In the genomic region with DNA sequence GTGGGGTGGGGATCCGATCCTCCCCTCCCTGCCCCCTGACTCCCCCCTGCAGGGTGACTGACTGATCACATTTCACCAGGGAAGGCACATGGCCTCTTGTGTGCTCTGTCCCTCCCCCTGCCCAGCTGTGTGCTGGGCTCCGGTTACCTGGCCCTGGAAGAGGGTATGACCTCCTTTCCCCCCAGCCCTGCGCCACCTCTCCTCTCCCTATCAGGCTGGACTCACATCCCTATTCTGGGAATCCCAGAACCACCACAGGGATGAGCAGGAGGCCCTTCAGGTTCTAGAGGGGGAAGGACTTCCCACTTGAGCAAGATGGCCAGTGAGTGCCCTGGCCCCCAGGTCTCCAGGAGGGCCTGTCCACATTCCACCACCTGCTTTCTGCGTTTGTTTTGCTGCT, we compare ENCODE assay signal across 2 cellular contexts.
A peak's percentile ranks its signal among the peaks of the same experiment; 100 is the strongest.
TF ChIP-seq lines count a peak whose summit lies in the region.

No MANE protein-coding gene starts in this region.

TF ChIP-seq in HEK293, 187 proteins besides CTCF, POLR2A, EP300 and RAD21:
- TF ChIP-seq, protein P1, sequence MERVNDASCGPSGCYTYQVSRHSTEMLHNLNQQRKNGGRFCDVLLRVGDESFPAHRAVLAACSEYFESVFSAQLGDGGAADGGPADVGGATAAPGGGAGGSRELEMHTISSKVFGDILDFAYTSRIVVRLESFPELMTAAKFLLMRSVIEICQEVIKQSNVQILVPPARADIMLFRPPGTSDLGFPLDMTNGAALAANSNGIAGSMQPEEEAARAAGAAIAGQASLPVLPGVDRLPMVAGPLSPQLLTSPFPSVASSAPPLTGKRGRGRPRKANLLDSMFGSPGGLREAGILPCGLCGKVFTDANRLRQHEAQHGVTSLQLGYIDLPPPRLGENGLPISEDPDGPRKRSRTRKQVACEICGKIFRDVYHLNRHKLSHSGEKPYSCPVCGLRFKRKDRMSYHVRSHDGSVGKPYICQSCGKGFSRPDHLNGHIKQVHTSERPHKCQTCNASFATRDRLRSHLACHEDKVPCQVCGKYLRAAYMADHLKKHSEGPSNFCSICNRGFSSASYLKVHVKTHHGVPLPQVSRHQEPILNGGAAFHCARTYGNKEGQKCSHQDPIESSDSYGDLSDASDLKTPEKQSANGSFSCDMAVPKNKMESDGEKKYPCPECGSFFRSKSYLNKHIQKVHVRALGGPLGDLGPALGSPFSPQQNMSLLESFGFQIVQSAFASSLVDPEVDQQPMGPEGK (tag by site-specific recombination; IDR thresholded peaks at IDR 0.05) = 0 out of 2 replicates have a peak, but pooled peaks have one; percentile 8
- TF ChIP-seq, protein P2, sequence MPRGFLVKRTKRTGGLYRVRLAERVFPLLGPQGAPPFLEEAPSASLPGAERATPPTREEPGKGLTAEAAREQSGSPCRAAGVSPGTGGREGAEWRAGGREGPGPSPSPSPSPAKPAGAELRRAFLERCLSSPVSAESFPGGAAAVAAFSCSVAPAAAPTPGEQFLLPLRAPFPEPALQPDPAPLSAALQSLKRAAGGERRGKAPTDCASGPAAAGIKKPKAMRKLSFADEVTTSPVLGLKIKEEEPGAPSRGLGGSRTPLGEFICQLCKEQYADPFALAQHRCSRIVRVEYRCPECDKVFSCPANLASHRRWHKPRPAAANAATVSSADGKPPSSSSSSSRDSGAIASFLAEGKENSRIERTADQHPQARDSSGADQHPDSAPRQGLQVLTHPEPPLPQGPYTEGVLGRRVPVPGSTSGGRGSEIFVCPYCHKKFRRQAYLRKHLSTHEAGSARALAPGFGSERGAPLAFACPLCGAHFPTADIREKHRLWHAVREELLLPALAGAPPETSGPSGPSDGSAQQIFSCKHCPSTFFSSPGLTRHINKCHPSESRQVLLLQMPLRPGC (tag by site-specific recombination; IDR thresholded peaks at IDR 0.05) = no peak
- TF ChIP-seq ZBTB48 (tag by site-specific recombination; IDR thresholded peaks at IDR 0.05) = no peak

TF ChIP-seq in H1, 55 proteins besides CTCF, POLR2A, EP300 and RAD21:
- TF ChIP-seq KDM1A (IDR thresholded peaks at IDR 0.05; ENCODE audit: borderline replicate concordance, low read length) (no peak), CREB1 (IDR thresholded peaks at IDR 0.05) (no peak), ASH2L (IDR thresholded peaks at IDR 0.05; ENCODE audit: low read length) (no peak)
- TF ChIP-seq, protein P3, sequence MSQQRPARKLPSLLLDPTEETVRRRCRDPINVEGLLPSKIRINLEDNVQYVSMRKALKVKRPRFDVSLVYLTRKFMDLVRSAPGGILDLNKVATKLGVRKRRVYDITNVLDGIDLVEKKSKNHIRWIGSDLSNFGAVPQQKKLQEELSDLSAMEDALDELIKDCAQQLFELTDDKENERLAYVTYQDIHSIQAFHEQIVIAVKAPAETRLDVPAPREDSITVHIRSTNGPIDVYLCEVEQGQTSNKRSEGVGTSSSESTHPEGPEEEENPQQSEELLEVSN (IDR thresholded peaks at IDR 0.05) = no peak
- TF ChIP-seq, protein P4, sequence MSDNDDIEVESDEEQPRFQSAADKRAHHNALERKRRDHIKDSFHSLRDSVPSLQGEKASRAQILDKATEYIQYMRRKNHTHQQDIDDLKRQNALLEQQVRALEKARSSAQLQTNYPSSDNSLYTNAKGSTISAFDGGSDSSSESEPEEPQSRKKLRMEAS (IDR thresholded peaks at IDR 0.05) = peak; percentile 39; the same call in 1 of the 2 replicates
- TF ChIP-seq, protein P5, sequence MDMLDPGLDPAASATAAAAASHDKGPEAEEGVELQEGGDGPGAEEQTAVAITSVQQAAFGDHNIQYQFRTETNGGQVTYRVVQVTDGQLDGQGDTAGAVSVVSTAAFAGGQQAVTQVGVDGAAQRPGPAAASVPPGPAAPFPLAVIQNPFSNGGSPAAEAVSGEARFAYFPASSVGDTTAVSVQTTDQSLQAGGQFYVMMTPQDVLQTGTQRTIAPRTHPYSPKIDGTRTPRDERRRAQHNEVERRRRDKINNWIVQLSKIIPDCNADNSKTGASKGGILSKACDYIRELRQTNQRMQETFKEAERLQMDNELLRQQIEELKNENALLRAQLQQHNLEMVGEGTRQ (IDR thresholded peaks at IDR 0.05; ENCODE audit: low read length) = no peak
